ENCODE assay signal across 20 cellular contexts in genomic region chr6:125107048-125107447, GRCh38. TPM values are rescaled to one million over a fixed set of nuclear protein-coding genes. Genes with fewer than 3 reads are reported as not detected.
DNase-seq lines count a peak whose midpoint lies in the region; FAIRE-seq and TF ChIP-seq lines count a peak whose summit lies in the region.
"Had no signal": no experiment of that assay in that cellular context is flagged by ENCODE, and none has a peak within 500 bp of the region (broad histone marks: within the 10 kb centered on the region; RNA-seq: fewer than 3 reads in every experiment).

No MANE protein-coding gene starts in this region.

- peak; percentile 67 for FAIRE-seq in D721Med (lab: Jason Lieb, UNC)
- FAIRE-seq: A204.1, GM19239 had no signal

- H3F3A ChIP-seq in MM.1S (ENCODE audit: insufficient read depth, low read length), result no peaks in the 10 kb centered on the region

- TF ChIP-seq CTCF in D721Med (IDR thresholded peaks at IDR 0.05; ENCODE audit: insufficient read depth, missing control alignments) (no peak), HFFc6 (IDR thresholded peaks at IDR 0.05) (no peak), osteoblast (IDR thresholded peaks at IDR 0.05; ENCODE audit: extremely low read depth, low read depth, low read length) (no peak), MM.1S (IDR thresholded peaks at IDR 0.05; ENCODE audit: low read length) (no peak)

- H3K4me1 Mint-ChIP-seq in HFFc6 (ENCODE audit: low read depth), result peaks cover 52% of the 10 kb centered on the region

- no peaks in the 10 kb centered on the region for H3K9me2 ChIP-seq in MM.1S (replicated peaks; ENCODE audit: insufficient read depth, low read length)

- peak overlapping the region; percentile 27 for H2AFZ ChIP-seq in osteoblast (ENCODE audit: low read length)
- no peak overlapping the region for H2AFZ ChIP-seq in MM.1S (ENCODE audit: low read length)
- H2AFZ ChIP-seq: GM23248 had no signal

- DNase-seq in D721Med (ENCODE audit: insufficient read length, low spot score) (no peak), HFFc6 (no peak), osteoblast (ENCODE audit: insufficient read length, low spot score, missing footprints) (no peak), MM.1S (no peak), head of caudate nucleus (no peak)
- DNase-seq in effector memory CD4-positive, alpha-beta T cell, result no peak
- DNase-seq: AML-193; Caco-2; CD4-positive, alpha-beta T cell; DMS153; DMS79; GDM1; GM23248; IMR-90; KBM-7 had no signal

- H3K36me3 ChIP-seq in osteoblast (ENCODE audit: insufficient read depth, low read length), result no peaks in the 10 kb centered on the region
- H3K36me3 ChIP-seq in MM.1S (replicated peaks; ENCODE audit: insufficient read depth, low read length), result no peaks in the 10 kb centered on the region
- H3K36me3 ChIP-seq in effector memory CD4-positive, alpha-beta T cell (ENCODE audit: control insufficient read depth, insufficient read depth, low read length), result no peaks in the 10 kb centered on the region
- H3K36me3 ChIP-seq: HAP-1 had no signal

- no peak overlapping the region for H3K4me3 ChIP-seq in osteoblast (ENCODE audit: insufficient read depth, low read length)
- no peak overlapping the region for H3K4me3 ChIP-seq in MM.1S (ENCODE audit: low read length)
- H3K4me3 ChIP-seq in effector memory CD4-positive, alpha-beta T cell (ENCODE audit: insufficient read depth, low read depth, low read length, poor library complexity, severe bottlenecking), result no peak overlapping the region
- H3K4me3 ChIP-seq: GM23248, HAP-1 had no signal

- H3K27me3 ChIP-seq in osteoblast (ENCODE audit: insufficient read depth, low read length) (no peaks in the 10 kb centered on the region), MM.1S (replicated peaks; ENCODE audit: insufficient read depth, low read length) (no peaks in the 10 kb centered on the region)
- H3K27me3 ChIP-seq in effector memory CD4-positive, alpha-beta T cell (replicated peaks; ENCODE audit: control insufficient read depth, insufficient read depth, low read length, poor library complexity, severe bottlenecking), result no peaks in the 10 kb centered on the region

- intact Hi-C loops in head of caudate nucleus (cut with DNase I), result no loop called here

- no peaks in the 10 kb centered on the region for H3K27me3 Mint-ChIP-seq in HFFc6 (ENCODE audit: insufficient read depth)
- H3K27me3 Mint-ChIP-seq: CD4-positive, alpha-beta T cell had no signal

- H3K9me3 ChIP-seq in osteoblast (ENCODE audit: low read depth, low read length) (peaks cover 8% of the 10 kb centered on the region), MM.1S (replicated peaks; ENCODE audit: insufficient read depth, low read length) (no peaks in the 10 kb centered on the region)
- H3K9me3 ChIP-seq in effector memory CD4-positive, alpha-beta T cell (ENCODE audit: control insufficient read depth, low read length), result peaks cover 3% of the 10 kb centered on the region

- peaks cover 27% of the 10 kb centered on the region for H3K4me1 ChIP-seq in osteoblast (ENCODE audit: insufficient read depth, low read length)
- H3K4me1 ChIP-seq in MM.1S (ENCODE audit: low read length), result no peaks in the 10 kb centered on the region
- H3K4me1 ChIP-seq in effector memory CD4-positive, alpha-beta T cell (ENCODE audit: control insufficient read depth, insufficient read depth, low read length, poor library complexity, severe bottlenecking), result no peaks in the 10 kb centered on the region

- H3K4me2 ChIP-seq in osteoblast (ENCODE audit: insufficient read depth, low read length), result no peak overlapping the region
- H3K4me2 ChIP-seq in MM.1S (ENCODE audit: low read depth, low read length), result no peak overlapping the region

- H3K27ac ChIP-seq in osteoblast (ENCODE audit: low read depth, low read length) (no peak overlapping the region), MM.1S (ENCODE audit: low read length) (no peak overlapping the region)
- H3K27ac ChIP-seq in effector memory CD4-positive, alpha-beta T cell (ENCODE audit: insufficient read depth, low read length, poor library complexity, severe bottlenecking), result no peak overlapping the region
- H3K27ac ChIP-seq: C4-2B, GM23248, HL-60 had no signal

- peaks cover 37% of the 10 kb centered on the region for H3K36me3 Mint-ChIP-seq in HFFc6 (ENCODE audit: low read depth)

- H3K9ac ChIP-seq in MM.1S (ENCODE audit: low read length), result no peak overlapping the region
- H3K9ac ChIP-seq: GM23248 had no signal

- peaks cover 41% of the 10 kb centered on the region for H3K9me3 Mint-ChIP-seq in HFFc6

- peak overlapping the region; percentile 75; the same call in 1 of the 2 replicates for H3K27ac Mint-ChIP-seq in HFFc6
- H3K27ac Mint-ChIP-seq: CD4-positive, alpha-beta T cell had no signal

- no peak overlapping the region for H3K4me3 Mint-ChIP-seq in HFFc6
- H3K4me3 Mint-ChIP-seq: CD4-positive, alpha-beta T cell had no signal

- no peaks in the 10 kb centered on the region for H4K20me1 ChIP-seq in osteoblast (ENCODE audit: insufficient read depth, low read length)
- H4K20me1 ChIP-seq in MM.1S (ENCODE audit: insufficient read depth, low read length), result no peaks in the 10 kb centered on the region

- H3K79me2 ChIP-seq in osteoblast (ENCODE audit: insufficient read depth, low read length) (no peaks in the 10 kb centered on the region), MM.1S (ENCODE audit: low read length) (no peaks in the 10 kb centered on the region)

RNA-seq across cellular contexts. Expression of gene TPD52L1, which starts 46.5 kb away (rescaled TPM):
- 10 to 100 TPM; 11.0 to 36.8 (median 11.7) TPM for total RNA-seq in HFFc6 (2021; fragmentation: NEBNext Ultra II Directional; extraction: Animal tissue kit (Norgen Biotek cat#: 25700))
- 22.7 and 35.5 TPM in 2 replicates for total RNA-seq in osteoblast
- total RNA-seq: CD4-positive, alpha-beta T cell had no signal
